ENCODE assay signal across 11 cellular contexts in the genomic region with DNA sequence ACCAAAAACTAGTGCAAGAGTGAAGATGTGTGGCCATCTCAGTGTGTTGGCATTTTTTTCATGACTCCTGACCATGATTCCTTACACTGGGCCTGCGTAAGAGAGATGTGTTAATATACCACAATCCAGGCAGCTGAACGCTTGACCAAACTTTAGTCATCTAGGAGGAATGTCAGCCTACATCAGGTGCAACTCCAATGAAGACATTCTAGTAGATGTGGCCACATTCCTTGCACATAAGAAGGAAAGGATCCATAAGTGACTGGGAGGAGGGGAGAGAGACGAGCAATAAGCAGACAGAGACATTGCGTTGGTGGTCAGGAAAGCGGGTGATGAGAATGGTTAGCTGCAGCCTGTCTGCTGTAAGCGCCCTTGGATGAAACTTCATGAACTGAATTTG. TPM values are rescaled to one million over a fixed set of nuclear protein-coding genes. Genes with fewer than 3 reads are reported as not detected.
A peak's percentile ranks its signal among the peaks of the same experiment; 100 is the strongest.
DNase-seq lines count a peak whose midpoint lies in the region; ATAC-seq and TF ChIP-seq lines count a peak whose summit lies in the region.
"Had no signal": no experiment of that assay in that cellular context is flagged by ENCODE, and none has a peak within 500 bp of the region (broad histone marks: within the 10 kb centered on the region; RNA-seq: fewer than 3 reads in every experiment).

No MANE protein-coding gene starts in this region.

- H3K27me3 ChIP-seq in adrenal gland (no peaks in the 10 kb centered on the region), thyroid gland (no peaks in the 10 kb centered on the region)
- H3K27me3 ChIP-seq in CD4-positive, alpha-beta memory T cell (ENCODE audit: insufficient read depth, low read length), result no peaks in the 10 kb centered on the region
- H3K27me3 ChIP-seq: body of pancreas had no signal

- H3K4me1 ChIP-seq in adrenal gland (replicated peaks in 1 of 2), result peaks cover 37 to 53% of the 10 kb centered on the region in 2 donors
- peaks cover 82 to 100% of the 10 kb centered on the region in 2 donors for H3K4me1 ChIP-seq in thyroid gland
- H3K4me1 ChIP-seq in CD4-positive, alpha-beta memory T cell (ENCODE audit: insufficient read depth, low read length), result no peaks in the 10 kb centered on the region
- H3K4me1 ChIP-seq in mucosa of descending colon (ENCODE audit: low read depth), result peaks cover 4% of the 10 kb centered on the region

- peak overlapping the region; percentile 57 for H3K27ac Mint-ChIP-seq in activated naive CD4-positive, alpha-beta T cell treated with anti-CD3 and anti-CD28 coated beads, Interleukin-2, amount 10 ng/mL, durations not matched to agents 7 days and 5 days
- H3K27ac Mint-ChIP-seq in CD4-positive, alpha-beta memory T cell, result no peak overlapping the region

- POLR2A ChIA-PET in CD4-positive, alpha-beta memory T cell (lab: Charles Lee; ENCODE audit: partially characterized antibody), result no interaction called here

- no peaks in the 10 kb centered on the region for H3K36me3 Mint-ChIP-seq in activated naive CD4-positive, alpha-beta T cell treated with anti-CD3 and anti-CD28 coated beads, Interleukin-2, amount 10 ng/mL, durations not matched to agents 7 days and 5 days
- no peaks in the 10 kb centered on the region for H3K36me3 Mint-ChIP-seq in CD4-positive, alpha-beta memory T cell

- CTCF ChIA-PET in activated naive CD4-positive, alpha-beta T cell treated with anti-CD3 and anti-CD28 coated beads, Interleukin-2, amount 10 ng/mL, durations not matched to agents 7 days and 5 days (lab: Charles Lee), result interaction anchor here (1.0 to 5.1 kb wide), 5 partner anchors 9 to 134 kb away, joined by 3 to 38 read pairs (median 12); no protein-coding TSS in a partner anchor
- CTCF ChIA-PET in CD4-positive, alpha-beta memory T cell (lab: Charles Lee; ENCODE audit: partially characterized antibody), result interaction anchor here (1.2 to 3.7 kb wide), 5 partner anchors 9 to 14 kb away, joined by 3 to 26 read pairs (median 5); no protein-coding TSS in a partner anchor

- ATAC-seq in mucosa of descending colon, result no peak
- ATAC-seq: body of pancreas had no signal

- intact Hi-C loops in adrenal gland (cut with DNase I) (no loop called here), thyroid gland (cut with DNase I) (loop anchor here (5.0 kb wide), 1 partner anchor 34 kb away; no protein-coding TSS in a partner anchor), mucosa of descending colon (cut with DNase I, micrococcal nuclease) (no loop called here)
- intact Hi-C loops in CD4-positive, alpha-beta memory T cell (cut with micrococcal nuclease), result no loop called here

- peaks cover 5% of the 10 kb centered on the region for H3K27me3 Mint-ChIP-seq in activated naive CD4-positive, alpha-beta T cell treated with anti-CD3 and anti-CD28 coated beads, Interleukin-2, amount 10 ng/mL, durations not matched to agents 7 days and 5 days
- H3K27me3 Mint-ChIP-seq in CD4-positive, alpha-beta memory T cell, result peaks cover 0 to 1% of the 10 kb centered on the region in 2 donors

- H3K4me1 Mint-ChIP-seq in activated naive CD4-positive, alpha-beta T cell treated with anti-CD3 and anti-CD28 coated beads, Interleukin-2, amount 10 ng/mL, durations not matched to agents 7 days and 5 days, result peaks cover 57% of the 10 kb centered on the region
- peaks cover 11 to 39% (median 25%) of the 10 kb centered on the region in 4 donors for H3K4me1 Mint-ChIP-seq in CD4-positive, alpha-beta memory T cell

- H3K4me3 Mint-ChIP-seq in activated naive CD4-positive, alpha-beta T cell treated with anti-CD3 and anti-CD28 coated beads, Interleukin-2, amount 10 ng/mL, durations not matched to agents 7 days and 5 days, result no peak overlapping the region
- H3K4me3 Mint-ChIP-seq in CD4-positive, alpha-beta memory T cell, result no peak overlapping the region

- no peaks in the 10 kb centered on the region for H3K9me3 ChIP-seq in adrenal gland (replicated peaks in 1 of 3)
- H3K9me3 ChIP-seq in thyroid gland, result no peaks in the 10 kb centered on the region
- H3K9me3 ChIP-seq in CD4-positive, alpha-beta memory T cell (ENCODE audit: control insufficient read depth in 1 of 2, low read length in 2 of 2), result no peaks in the 10 kb centered on the region
- no peaks in the 10 kb centered on the region for H3K9me3 ChIP-seq in mucosa of descending colon
- H3K9me3 ChIP-seq: body of pancreas had no signal

- TF ChIP-seq POLR2A in adrenal gland (IDR thresholded peaks at IDR 0.05) (no peak), thyroid gland (IDR thresholded peaks at IDR 0.05) (no peak)

- DNase-seq in activated naive CD4-positive, alpha-beta T cell treated with anti-CD3 and anti-CD28 coated beads, Interleukin-2, amount 10 ng/mL, durations not matched to agents 7 days and 5 days, result no peak
- DNase-seq in activated naive CD4-positive, alpha-beta T cell (lab: John Stamatoyannopoulos, UW), result no peak
- DNase-seq in adrenal gland (no peak), kidney tubule cell (ENCODE audit: low spot score) (peak; percentile 98), thyroid gland (no peak), NCI-H187 treated with DMSO at 0.1 percent for 48 hours (lab: John Stamatoyannopoulos, UW) (no peak), mucosa of descending colon (no peak)
- DNase-seq in CD4-positive, alpha-beta memory T cell, result no peak
- DNase-seq: activated CD8-positive, alpha-beta memory T cell treated with anti-CD3 and anti-CD28 coated beads, Interleukin-2, amount 50 U/mL, for 48 hours; body of pancreas had no signal

- H3K4me3 ChIP-seq in adrenal gland, result no peak overlapping the region
- no peak overlapping the region for H3K4me3 ChIP-seq in thyroid gland (replicated peaks in 1 of 3)
- H3K4me3 ChIP-seq in CD4-positive, alpha-beta memory T cell (ENCODE audit: low read length in 2 of 2), result no peak overlapping the region
- H3K4me3 ChIP-seq in mucosa of descending colon, result no peak overlapping the region
- H3K4me3 ChIP-seq: body of pancreas had no signal

- TF ChIP-seq CTCF in adrenal gland (IDR thresholded peaks at IDR 0.05) (no peak), thyroid gland (IDR thresholded peaks at IDR 0.05) (no peak), mucosa of descending colon (IDR thresholded peaks at IDR 0.05) (no peak)

- H3K27ac ChIP-seq in adrenal gland, result peak overlapping the region in 3 of 5 donors; percentile 22 to 85 (median 64)
- peak overlapping the region; percentile 84 to 90 (median 86) for H3K27ac ChIP-seq in thyroid gland
- H3K27ac ChIP-seq in CD4-positive, alpha-beta memory T cell (ENCODE audit: low read depth, low read length), result no peak overlapping the region
- H3K27ac ChIP-seq: KMS-11 had no signal

- 89 to 94% (median 90%) methylated on average over 6 of the region's 6 CpGs for WGBS in adrenal gland, 4 donors
- WGBS in thyroid gland, 2 donors, result 85% methylated on average over 6 of the region's 6 CpGs

- H3K36me3 ChIP-seq in adrenal gland (replicated peaks in 1 of 2), result peaks cover 0 to 6% of the 10 kb centered on the region in 2 donors
- H3K36me3 ChIP-seq in thyroid gland, result peaks cover 6 to 9% of the 10 kb centered on the region in 2 donors
- no peaks in the 10 kb centered on the region for H3K36me3 ChIP-seq in CD4-positive, alpha-beta memory T cell (ENCODE audit: insufficient read depth, low read length)
- H3K36me3 ChIP-seq in mucosa of descending colon (ENCODE audit: low read depth), result no peaks in the 10 kb centered on the region

- no peaks in the 10 kb centered on the region for H3K9me3 Mint-ChIP-seq in activated naive CD4-positive, alpha-beta T cell treated with anti-CD3 and anti-CD28 coated beads, Interleukin-2, amount 10 ng/mL, durations not matched to agents 7 days and 5 days
- H3K9me3 Mint-ChIP-seq in CD4-positive, alpha-beta memory T cell, result no peaks in the 10 kb centered on the region

RNA-seq across cellular contexts. Expression of gene CYRIA, which starts 42.6 kb away (rescaled TPM):
- 10 to 100 TPM; 14.7 to 31.0 (median 20.1) TPM for total RNA-seq in adrenal gland
- 10 to 100 TPM in 1 of 3 donors, 1 to 10 TPM in 2; 2.4 to 12.4 (median 5.7) TPM for polyA plus RNA-seq in adrenal gland
- total RNA-seq in thyroid gland, result 10 to 100 TPM; 33.6 to 79.0 (median 50.0) TPM
- total RNA-seq in CD4-positive, alpha-beta memory T cell, result under 1 TPM; 0.11 to 0.32 TPM
- polyA plus RNA-seq in CD4-positive, alpha-beta memory T cell, result under 1 TPM in 1 of 2 donors, not detected in 1; 0.18 TPM
- 10 to 100 TPM in 1 of 3 donors, 1 to 10 TPM in 2; 2.2 to 18.0 (median 3.5) TPM for total RNA-seq in mucosa of descending colon
